Comparison of ENCODE assay signal across 1 cellular context in genomic region chrX:101390664-101391525, GRCh38.
TF ChIP-seq lines count a peak whose summit lies in the region.

Gene RPL36A (plus strand): TSS chrX:101391011. CDS start chrX:101391044, 33 bp downstream.

TF ChIP-seq in HepG2, 621 proteins besides CTCF, POLR2A, EP300 and RAD21 (continued from another document and continues in another):
- no peak for TF ChIP-seq ZBTB42 (CRISPR knock-in tag; IDR thresholded peaks at IDR 0.05)
- no peak for TF ChIP-seq TBX3 (IDR thresholded peaks at IDR 0.05; ENCODE audit: borderline replicate concordance)
- peak; percentile 35; the same call in 1 of the 2 replicates for TF ChIP-seq SALL1 (CRISPR knock-in tag; IDR thresholded peaks at IDR 0.05)
- no peak for TF ChIP-seq AGO2 (optimal IDR thresholded peaks at IDR 0.05; ENCODE audit: low read depth, low read length)
- TF ChIP-seq ARHGAP35 (CRISPR knock-in tag; IDR thresholded peaks at IDR 0.05; ENCODE audit: borderline replicate concordance), result no peak
- TF ChIP-seq ZNF138 (CRISPR knock-in tag; IDR thresholded peaks at IDR 0.05; ENCODE audit: low read depth), result no peak
- no peak for TF ChIP-seq ZNF333 (CRISPR knock-in tag; IDR thresholded peaks at IDR 0.05; ENCODE audit: borderline replicate concordance)
- TF ChIP-seq EHMT2 (IDR thresholded peaks at IDR 0.05; ENCODE audit: borderline replicate concordance, low read depth, low read length), result no peak
- no peak for TF ChIP-seq NAIF1 (CRISPR knock-in tag; IDR thresholded peaks at IDR 0.05; ENCODE audit: borderline replicate concordance)
- no peak for TF ChIP-seq JARID2 (CRISPR knock-in tag; IDR thresholded peaks at IDR 0.05; ENCODE audit: insufficient replicate concordance)
- no peak for TF ChIP-seq SMC3 (IDR thresholded peaks at IDR 0.05; ENCODE audit: low read length)
- no peak for TF ChIP-seq ELK4 (CRISPR knock-in tag; IDR thresholded peaks at IDR 0.05; ENCODE audit: borderline replicate concordance)
- no peak for TF ChIP-seq ZFP36L2 (CRISPR knock-in tag; IDR thresholded peaks at IDR 0.05)
- TF ChIP-seq MED8 (CRISPR knock-in tag; IDR thresholded peaks at IDR 0.05; ENCODE audit: insufficient replicate concordance), result peak; percentile 36
- 0 out of 2 replicates have a peak, but pooled peaks have one; percentile 46 for TF ChIP-seq MXD4 (CRISPR knock-in tag; IDR thresholded peaks at IDR 0.05)
- no peak for TF ChIP-seq MTF2 (CRISPR knock-in tag; IDR thresholded peaks at IDR 0.05; ENCODE audit: borderline replicate concordance)
- TF ChIP-seq ZNF446 (CRISPR knock-in tag; IDR thresholded peaks at IDR 0.05), result no peak
- peak; percentile 37; the same call in 1 of the 2 replicates for TF ChIP-seq TFDP1 (CRISPR knock-in tag; IDR thresholded peaks at IDR 0.05; ENCODE audit: borderline replicate concordance)
- TF ChIP-seq PHF21A (CRISPR knock-in tag; IDR thresholded peaks at IDR 0.05), result 0 out of 2 replicates have a peak, but pooled peaks have one; percentile 20
- TF ChIP-seq ZBTB46 (CRISPR knock-in tag; IDR thresholded peaks at IDR 0.05; ENCODE audit: borderline replicate concordance), result no peak
- peak; percentile 67; the same call in 1 of the 2 replicates for TF ChIP-seq THAP9 (CRISPR knock-in tag; IDR thresholded peaks at IDR 0.05; ENCODE audit: borderline replicate concordance)
- peak; percentile 35; the same call in 1 of the 2 replicates for TF ChIP-seq MYPOP (CRISPR knock-in tag; IDR thresholded peaks at IDR 0.05)
- no peak for TF ChIP-seq ZNF598 (CRISPR knock-in tag; IDR thresholded peaks at IDR 0.05; ENCODE audit: borderline replicate concordance)
- peak; percentile 59 for TF ChIP-seq MED1 (CRISPR knock-in tag; IDR thresholded peaks at IDR 0.05)
- no peak for TF ChIP-seq SRSF1 (optimal IDR thresholded peaks at IDR 0.05; ENCODE audit: low read depth, low read length)
- no peak for TF ChIP-seq NONO (IDR thresholded peaks at IDR 0.05)
- TF ChIP-seq NONO (CRISPR knock-in tag; conservative IDR thresholded peaks at IDR 0.05), result peak; percentile 71; the same call in 1 of the 2 replicates
- TF ChIP-seq ZBTB49 (CRISPR knock-in tag; IDR thresholded peaks at IDR 0.05; ENCODE audit: borderline replicate concordance), result no peak
- no peak; the same call in 1 of the 2 replicates for TF ChIP-seq ZBTB25 (CRISPR knock-in tag; IDR thresholded peaks at IDR 0.05)
- no peak; the same call in 1 of the 2 replicates for TF ChIP-seq KDM5B (CRISPR knock-in tag; IDR thresholded peaks at IDR 0.05; ENCODE audit: borderline replicate concordance)
- TF ChIP-seq FOXK1 (CRISPR knock-in tag; IDR thresholded peaks at IDR 0.05; ENCODE audit: borderline replicate concordance, low read depth), result peak; percentile 29; the same call in 1 of the 2 replicates
- no peak for TF ChIP-seq SKI (IDR thresholded peaks at IDR 0.05; ENCODE audit: partially characterized antibody)
- TF ChIP-seq HNF4A (CRISPR knock-in tag; IDR thresholded peaks at IDR 0.05), result no peak
- TF ChIP-seq ZBTB20 (CRISPR knock-in tag; IDR thresholded peaks at IDR 0.05; ENCODE audit: borderline replicate concordance, low read depth), result no peak; the same call in 1 of the 2 replicates
- no peak for TF ChIP-seq ZKSCAN8 (CRISPR knock-in tag; IDR thresholded peaks at IDR 0.05; ENCODE audit: borderline replicate concordance)
- no peak for TF ChIP-seq ARID2 (CRISPR knock-in tag; IDR thresholded peaks at IDR 0.05; ENCODE audit: borderline replicate concordance)
- TF ChIP-seq MTA3 (CRISPR knock-in tag; IDR thresholded peaks at IDR 0.05), result no peak
- no peak for TF ChIP-seq NFIB (CRISPR knock-in tag; IDR thresholded peaks at IDR 0.05; ENCODE audit: borderline replicate concordance)
- TF ChIP-seq MZF1 (CRISPR knock-in tag; IDR thresholded peaks at IDR 0.05; ENCODE audit: borderline replicate concordance), result no peak
- no peak for TF ChIP-seq ZSCAN22 (CRISPR knock-in tag; IDR thresholded peaks at IDR 0.05)
- no peak for TF ChIP-seq POGK (CRISPR knock-in tag; conservative IDR thresholded peaks at IDR 0.05)
- TF ChIP-seq LRRFIP1 (CRISPR knock-in tag; conservative IDR thresholded peaks at IDR 0.05), result no peak
- TF ChIP-seq PTBP1 (IDR thresholded peaks at IDR 0.05; ENCODE audit: low read depth, low read length, poor library complexity, severe bottlenecking), result no peak
- no peak for TF ChIP-seq FOXP4 (CRISPR knock-in tag; IDR thresholded peaks at IDR 0.05)
- TF ChIP-seq TEAD3 (CRISPR knock-in tag; optimal IDR thresholded peaks at IDR 0.05; ENCODE audit: borderline replicate concordance), result no peak
- TF ChIP-seq SPEN (CRISPR knock-in tag; IDR thresholded peaks at IDR 0.05; ENCODE audit: low read depth), result peak; percentile 87; the same call in 1 of the 2 replicates
- TF ChIP-seq ZNF550 (CRISPR knock-in tag; IDR thresholded peaks at IDR 0.05; ENCODE audit: borderline replicate concordance), result no peak
- no peak for TF ChIP-seq SAFB2 (CRISPR knock-in tag; IDR thresholded peaks at IDR 0.05; ENCODE audit: borderline replicate concordance, low read depth)
